Comparison of ENCODE assay signal across 17 cellular contexts in genomic region chr22:46303347-46303965, GRCh38. TPM values are rescaled to one million over a fixed set of nuclear protein-coding genes. Genes with fewer than 3 reads are reported as not detected.
DNase-seq lines count a peak whose midpoint lies in the region; ATAC-seq and TF ChIP-seq lines count a peak whose summit lies in the region.
"Had no signal": no experiment of that assay in that cellular context is flagged by ENCODE, and none has a peak within 500 bp of the region (broad histone marks: within the 10 kb centered on the region; RNA-seq: fewer than 3 reads in every experiment).

No MANE protein-coding gene starts in this region.

- H3K36me3 Mint-ChIP-seq in Caco-2 (ENCODE audit: insufficient read depth, unreplicated experiment): peaks cover 75% of the 10 kb centered on the region

- no peak for TF ChIP-seq EP300 in stomach (IDR thresholded peaks at IDR 0.05)

- peaks cover 15% of the 10 kb centered on the region; the same call in 1 of the 2 replicates for H3K9me1 ChIP-seq in IMR-90 (ENCODE audit: insufficient read depth, low read length)

- no peaks in the 10 kb centered on the region for H3K27me3 Mint-ChIP-seq in Caco-2 (ENCODE audit: insufficient read depth, unreplicated experiment)

- WGBS in IMR-90 (ENCODE audit: extremely low coverage in 2 of 2, insufficient read length in 1 of 2), 2 experiments: 100% methylated on average over 2 of the region's 7 CpGs; no CpG with 5 or more reads in 1 of the 2 experiments
- 70% methylated on average over 7 of the region's 7 CpGs for WGBS in mammary epithelial cell (ENCODE audit: low coverage, missing lambda C conversion rate)
- 86 to 95% (median 91%) methylated on average over 7 of the region's 7 CpGs for WGBS in stomach, 5 donors

- H3K27ac ChIP-seq in IMR-90 (ENCODE audit: insufficient read depth, low read length) (no peak overlapping the region), mammary epithelial cell (ENCODE audit: insufficient read depth, low read depth, low read length) (no peak overlapping the region), stomach (no peak overlapping the region)
- H3K27ac ChIP-seq: ovary, skin epidermis, tibial nerve had no signal

- H3K27ac Mint-ChIP-seq in Caco-2 (ENCODE audit: unreplicated experiment): peak overlapping the region; percentile 43
- H3K27ac Mint-ChIP-seq: CD4-positive, alpha-beta T cell had no signal

- TF ChIP-seq POLR2A in IMR-90 (IDR thresholded peaks at IDR 0.05; ENCODE audit: low read depth, low read length) (no peak), stomach (IDR thresholded peaks at IDR 0.05) (no peak)

- H3K56ac ChIP-seq in IMR-90 (ENCODE audit: extremely low read depth, insufficient read depth, low read length): no peak overlapping the region

- H3K79me2 ChIP-seq in mammary epithelial cell (ENCODE audit: insufficient read depth, low read length): peaks cover 86% of the 10 kb centered on the region

- POLR2A ChIA-PET in Caco-2 (lab: Charles Lee): interaction anchor here (0.6 kb wide), 1 partner anchor 705 kb away, joined by 8 read pairs; no protein-coding TSS in a partner anchor
- POLR2A ChIA-PET in IMR-90 (lab: Charles Lee; ENCODE audit: unreplicated experiment): no interaction called here

- in situ Hi-C loops in IMR-90 (cut with MboI; ENCODE audit: low sequenced_read_pairs): no loop called here
- in situ Hi-C loops in mammary epithelial cell (cut with MboI; ENCODE audit: low sequenced_read_pairs in 2 of 2): no loop called here

- no peak overlapping the region for H3K4me2 ChIP-seq in IMR-90 (ENCODE audit: low read depth, low read length)
- H3K4me2 ChIP-seq in mammary epithelial cell (ENCODE audit: insufficient read depth, low read depth, low read length): no peak overlapping the region

- no peak overlapping the region for H3K4me3 Mint-ChIP-seq in Caco-2 (ENCODE audit: unreplicated experiment)
- H3K4me3 Mint-ChIP-seq: CD4-positive, alpha-beta T cell had no signal

- H2AK5ac ChIP-seq in IMR-90 (ENCODE audit: low read depth, low read length): no peak overlapping the region

- H2BK120ac ChIP-seq in IMR-90 (ENCODE audit: low read depth, low read length): no peak overlapping the region

- H3K9me3 ChIP-seq in Caco-2: no peaks in the 10 kb centered on the region
- H3K9me3 ChIP-seq in IMR-90 (ENCODE audit: control insufficient read depth, insufficient read depth, low read length): no peaks in the 10 kb centered on the region
- H3K9me3 ChIP-seq in mammary epithelial cell (replicated peaks; ENCODE audit: insufficient read depth, low read length): no peaks in the 10 kb centered on the region
- no peaks in the 10 kb centered on the region for H3K9me3 ChIP-seq in stomach
- H3K9me3 ChIP-seq: ovary, tibial nerve had no signal

- H2BK5ac ChIP-seq in IMR-90 (ENCODE audit: low read depth, low read length, poor library complexity, severe bottlenecking): peak overlapping the region; percentile 23

- H4K20me1 ChIP-seq in IMR-90 (ENCODE audit: insufficient read depth, low read length) (peaks cover 9% of the 10 kb centered on the region; the same call in 1 of the 2 replicates), mammary epithelial cell (ENCODE audit: insufficient read depth, low read length) (no peaks in the 10 kb centered on the region)

- H2BK20ac ChIP-seq in IMR-90 (ENCODE audit: low read depth, low read length): no peak overlapping the region

- peak; percentile 48; the same call in 1 of the 2 replicates for ATAC-seq in IMR-90 (ENCODE audit: low read depth)
- ATAC-seq in GM19328 (IDR thresholded peaks at IDR 0.05; ENCODE audit: unreplicated experiment): no peak
- ATAC-seq: activated naive CD4-positive, alpha-beta T cell treated with anti-CD3 and anti-CD28 coated beads, Interleukin-2, amount 50 U/mL, for 72 hours; left ventricle myocardium superior had no signal

- H3K4me1 ChIP-seq in Caco-2 (no peaks in the 10 kb centered on the region), IMR-90 (ENCODE audit: control insufficient read depth, insufficient read depth, low read length) (peaks cover 3% of the 10 kb centered on the region; the same call in 1 of the 2 replicates), mammary epithelial cell (ENCODE audit: insufficient read depth, low read length) (peaks cover 15% of the 10 kb centered on the region), stomach (no peaks in the 10 kb centered on the region)
- H3K4me1 ChIP-seq: tibial nerve had no signal

- H4K91ac ChIP-seq in IMR-90 (ENCODE audit: insufficient read depth, low read depth, low read length): no peak overlapping the region

- dilution Hi-C loops in IMR-90 (cut with HindIII; ENCODE audit: low sequenced_read_pairs, unreplicated experiment) (no loop called here), mammary epithelial cell (cut with HindIII; ENCODE audit: low sequenced_read_pairs) (no loop called here)

- H3K18ac ChIP-seq in IMR-90 (ENCODE audit: low read depth, low read length): no peak overlapping the region

- no peak overlapping the region for H3K4ac ChIP-seq in IMR-90 (ENCODE audit: low read depth, low read length)

- H4K5ac ChIP-seq in IMR-90 (ENCODE audit: low read depth, low read length): no peak overlapping the region

- H2AK9ac ChIP-seq in IMR-90 (replicated peaks; ENCODE audit: low read depth, low read length, poor library complexity): no peak overlapping the region

- TF ChIP-seq RAD21 in IMR-90 (IDR thresholded peaks at IDR 0.05; ENCODE audit: low read length): no peak

- TF ChIP-seq CTCF in Caco-2 (IDR thresholded peaks at IDR 0.05; ENCODE audit: insufficient read depth in 1 of 2, low read depth in 1 of 2, low read length in 1 of 2, severe bottlenecking in 1 of 2, unreplicated experiment in 1 of 2) (no peak), IMR-90 (conservative IDR thresholded peaks at IDR 0.05; ENCODE audit: low read depth, low read length) (no peak), mammary epithelial cell (conservative IDR thresholded peaks at IDR 0.05 in 1 of 2, IDR thresholded peaks at IDR 0.05 in 1 of 2; ENCODE audit: extremely low read depth in 1 of 2, insufficient read depth in 1 of 2, low read depth in 1 of 2, low read length in 2 of 2) (no peak), stomach (IDR thresholded peaks at IDR 0.05) (no peak)

- H3K4me3 ChIP-seq in Caco-2 (ENCODE audit: low read depth, low read length) (no peak overlapping the region), IMR-90 (ENCODE audit: insufficient read depth, low read depth, low read length) (no peak overlapping the region), mammary epithelial cell (replicated peaks in 1 of 3; ENCODE audit: insufficient read depth in 1 of 3, low read depth in 2 of 3, low read length in 3 of 3) (no peak overlapping the region), stomach (no peak overlapping the region)
- H3K4me3 ChIP-seq: ovary, skin epidermis, tibial nerve had no signal

- H3K9me3 Mint-ChIP-seq in Caco-2 (ENCODE audit: unreplicated experiment): no peaks in the 10 kb centered on the region
- H3K9me3 Mint-ChIP-seq: activated naive CD4-positive, alpha-beta T cell treated with anti-CD3 and anti-CD28 coated beads, Interleukin-2, amount 50 U/mL, for 72 hours; CD4-positive, alpha-beta T cell had no signal

- H3K27me3 ChIP-seq in Caco-2 (replicated peaks; ENCODE audit: control insufficient read depth, insufficient read depth, low read length) (no peaks in the 10 kb centered on the region), IMR-90 (ENCODE audit: control insufficient read depth, insufficient read depth, low read length) (no peaks in the 10 kb centered on the region), mammary epithelial cell (ENCODE audit: insufficient read depth, low read length) (no peaks in the 10 kb centered on the region), stomach (no peaks in the 10 kb centered on the region)
- H3K27me3 ChIP-seq: ovary, tibial nerve had no signal

- H3K9ac ChIP-seq in IMR-90 (ENCODE audit: low read depth, low read length) (no peak overlapping the region), mammary epithelial cell (ENCODE audit: insufficient read depth, low read length) (no peak overlapping the region)

- no peak overlapping the region for H2BK15ac ChIP-seq in IMR-90 (ENCODE audit: low read depth, low read length)

- CTCF ChIA-PET in Caco-2 (lab: Charles Lee): no interaction called here
- CTCF ChIA-PET in IMR-90 (lab: Yijun Ruan, JAX): interaction anchor here (0.6 kb wide), 1 partner anchor 10 kb away, joined by 3 read pairs; no protein-coding TSS in a partner anchor
- CTCF ChIA-PET in mammary epithelial cell (lab: Charles Lee; ENCODE audit: low non-redundant PET): no interaction called here

- H3K14ac ChIP-seq in IMR-90 (replicated peaks; ENCODE audit: low read depth, low read length): no peak overlapping the region; the same call in 1 of the 2 replicates

- H2AFZ ChIP-seq in IMR-90 (replicated peaks; ENCODE audit: low read length, poor library complexity): peak overlapping the region; percentile 84
- H2AFZ ChIP-seq in mammary epithelial cell (ENCODE audit: low read depth, low read length): no peak overlapping the region

- DNase-seq in Caco-2: no peak
- DNase-seq in IMR-90: peak; percentile 65
- peak; percentile 8 for DNase-seq in mammary epithelial cell
- peak; percentile 29 for DNase-seq in myocyte (ENCODE audit: low read depth)
- no peak for DNase-seq in activated T-cell treated with anti-CD3 and anti-CD28 coated beads for 4 hours
- DNase-seq in stomach: no peak
- DNase-seq: activated CD4-positive, alpha-beta T cell treated with anti-CD3 and anti-CD28 coated beads for 1 hour; CD4-positive, alpha-beta T cell; KG1; NCI-H1105; ovary had no signal

- peaks cover 24% of the 10 kb centered on the region for H3K4me1 Mint-ChIP-seq in Caco-2 (ENCODE audit: low read depth, unreplicated experiment)

- intact Hi-C loops in Caco-2 (cut with micrococcal nuclease; ENCODE audit: unreplicated experiment): no loop called here
- intact Hi-C loops in IMR-90 (cut with micrococcal nuclease): no loop called here
- intact Hi-C loops in mammary epithelial cell (cut with micrococcal nuclease): no loop called here
- intact Hi-C loops in stomach (cut with DNase I; ENCODE audit: low total_unique reads): no loop called here

- H4K8ac ChIP-seq in IMR-90 (ENCODE audit: low read depth in 2 of 2, low read length in 2 of 2): peak overlapping the region in 1 of 2 experiments; percentile 14; a peak in 1 of 4 replicates

- peak overlapping the region; percentile 28; the same call in 1 of the 2 replicates for H3K23ac ChIP-seq in IMR-90 (ENCODE audit: low read depth, low read length)

- H3K79me1 ChIP-seq in IMR-90 (ENCODE audit: low read depth in 1 of 2, low read length in 2 of 2): peaks cover 27 to 57% of the 10 kb centered on the region in 2 experiments

- BruUV-seq in Caco-2 (replicated peaks; lab: Mats Ljungman, UMichigan) (no TSS peak), IMR-90 (replicated peaks; lab: Mats Ljungman, UMichigan) (no TSS peak), mammary epithelial cell (replicated peaks; lab: Mats Ljungman, UMichigan) (no TSS peak)

- H3K36me3 ChIP-seq in Caco-2 (ENCODE audit: control insufficient read depth, insufficient read depth, low read length) (no peaks in the 10 kb centered on the region), IMR-90 (ENCODE audit: control insufficient read depth, insufficient read depth, low read length) (no peaks in the 10 kb centered on the region), mammary epithelial cell (ENCODE audit: insufficient read depth, low read length) (peaks cover 6% of the 10 kb centered on the region), stomach (peaks cover 0 to under 1% (median 0%) of the 10 kb centered on the region in 4 donors)
- H3K36me3 ChIP-seq: ovary, tibial nerve had no signal

RNA-seq across cellular contexts. Expression of gene GTSE1, which starts 6.8 kb away (rescaled TPM):
- total RNA-seq in Caco-2 (2022) (54.4 and 55.1 TPM in 2 replicates), IMR-90 (2012; rRNA removed) (5.8 and 5.9 TPM in 2 replicates), mammary epithelial cell (10 to 100 TPM in 1 of 2 donors, under 1 TPM in 1; 0.67 to 22.3 TPM), myocyte (0.35 and 0.47 TPM in 2 replicates), stomach (10 to 100 TPM in 2 of 5 donors, 1 to 10 TPM in 3; 2.6 to 64.0 (median 8.1) TPM)
- polyA plus RNA-seq in IMR-90 (2012; rRNA removed) (15.6 and 17.1 TPM in 2 replicates), mammary epithelial cell (16.0 TPM), stomach (1 to 10 TPM; 1.1 to 4.3 (median 2.7) TPM)
- 7.3 and 8.7 TPM in 2 replicates for polyA plus RNA-seq in IMR-90 (2012; cell fraction: cytosol; rRNA removed)
- polyA plus RNA-seq in IMR-90 (2012; cell fraction: nucleus; rRNA removed; ENCODE audit: low replicate concordance): 25.4 and 35.2 TPM in 2 replicates
- polyA minus RNA-seq in mammary epithelial cell: 14.0 TPM
- polyA plus RNA-seq in myocyte (2012): 0.54 TPM

RNA-seq across cellular contexts. Expression of gene TRMU, which starts 32.1 kb away (rescaled TPM):
- 73.9 and 78.4 TPM in 2 replicates for total RNA-seq in Caco-2 (2022)
- total RNA-seq in IMR-90 (2012; rRNA removed): 19.0 and 21.7 TPM in 2 replicates
- 32.7 and 36.4 TPM in 2 replicates for polyA plus RNA-seq in IMR-90 (2012; rRNA removed)
- 20.9 and 21.6 TPM in 2 replicates for polyA plus RNA-seq in IMR-90 (2012; cell fraction: cytosol; rRNA removed)
- polyA plus RNA-seq in IMR-90 (2012; cell fraction: nucleus; rRNA removed; ENCODE audit: low replicate concordance): 124 and 170 TPM in 2 replicates
- 10 to 100 TPM; 16.3 to 42.0 TPM for total RNA-seq in mammary epithelial cell
- 28.0 TPM for polyA plus RNA-seq in mammary epithelial cell
- polyA minus RNA-seq in mammary epithelial cell: 32.4 TPM
- 34.9 and 40.2 TPM in 2 replicates for total RNA-seq in myocyte
- 27.2 TPM for polyA plus RNA-seq in myocyte (2012)
- total RNA-seq in stomach: 100 to 1,000 TPM in 1 of 5 donors, 10 to 100 TPM in 4; 47.9 to 114 (median 68.8) TPM
- polyA plus RNA-seq in stomach: 10 to 100 TPM; 23.8 to 30.0 (median 28.0) TPM

RNA-seq across cellular contexts. Expression of gene TTC38, which starts 35.6 kb away (rescaled TPM):
- 44.5 and 48.9 TPM in 2 replicates for total RNA-seq in Caco-2 (2022)
- total RNA-seq in IMR-90 (2012; rRNA removed): 52.3 and 74.2 TPM in 2 replicates
- 43.0 and 43.6 TPM in 2 replicates for polyA plus RNA-seq in IMR-90 (2012; rRNA removed)
- 32.5 and 46.3 TPM in 2 replicates for polyA plus RNA-seq in IMR-90 (2012; cell fraction: cytosol; rRNA removed)
- polyA plus RNA-seq in IMR-90 (2012; cell fraction: nucleus; rRNA removed; ENCODE audit: low replicate concordance): 61.7 and 68.8 TPM in 2 replicates
- 10 to 100 TPM; 14.3 to 16.0 TPM for total RNA-seq in mammary epithelial cell
- 14.5 TPM for polyA plus RNA-seq in mammary epithelial cell
- polyA minus RNA-seq in mammary epithelial cell: 17.7 TPM
- total RNA-seq in myocyte: 31.5 and 38.9 TPM in 2 replicates
- polyA plus RNA-seq in myocyte (2012): 14.6 TPM
- total RNA-seq in stomach: 100 to 1,000 TPM in 2 of 5 donors, 10 to 100 TPM in 3; 35.2 to 411 (median 88.8) TPM
- polyA plus RNA-seq in stomach: 10 to 100 TPM; 20.0 to 36.4 (median 22.7) TPM

RNA-seq across cellular contexts. Expression of gene PKDREJ, which starts 40.3 kb away (rescaled TPM):
- total RNA-seq in Caco-2 (2022) (0.05 TPM in 1 of 2 replicates, not detected in the other), IMR-90 (2012; rRNA removed) (not detected in 2 replicates), mammary epithelial cell (not detected), myocyte (not detected in 2 replicates), stomach (under 1 TPM in 1 of 5 donors, not detected in 4; under 0.01 TPM)
- polyA plus RNA-seq in IMR-90 (2012; rRNA removed) (0.02 TPM in 1 of 2 replicates, not detected in the other), mammary epithelial cell (not detected), stomach (under 1 TPM in 2 of 3 donors, not detected in 1; 0.06 to 0.10 TPM)
- not detected in 2 replicates for polyA plus RNA-seq in IMR-90 (2012; cell fraction: cytosol; rRNA removed)
- polyA plus RNA-seq in IMR-90 (2012; cell fraction: nucleus; rRNA removed; ENCODE audit: low replicate concordance): 0.02 TPM in 1 of 2 replicates, not detected in the other
- not detected for polyA minus RNA-seq in mammary epithelial cell
- 0.29 TPM for polyA plus RNA-seq in myocyte (2012)
- total RNA-seq: CD4-positive, alpha-beta T cell; left ventricle myocardium superior; T-helper 2 cell treated with Interferon-gamma antibody and Interleukin-4, amounts not matched to agents 100 ng/mL and 5 ng/mL, for 36 hours had no signal

RNA-seq across cellular contexts. Expression of gene CDPF1, which starts 53.4 kb away (rescaled TPM):
- 7.2 and 8.8 TPM in 2 replicates for total RNA-seq in Caco-2 (2022)
- 8.9 and 11.5 TPM in 2 replicates for total RNA-seq in IMR-90 (2012; rRNA removed)
- 14.5 and 18.6 TPM in 2 replicates for polyA plus RNA-seq in IMR-90 (2012; rRNA removed)
- polyA plus RNA-seq in IMR-90 (2012; cell fraction: cytosol; rRNA removed): 14.2 and 21.5 TPM in 2 replicates
- 31.7 and 48.8 TPM in 2 replicates for polyA plus RNA-seq in IMR-90 (2012; cell fraction: nucleus; rRNA removed; ENCODE audit: low replicate concordance)
- 1 to 10 TPM; 5.7 to 8.0 TPM for total RNA-seq in mammary epithelial cell
- polyA plus RNA-seq in mammary epithelial cell: 8.3 TPM
- polyA minus RNA-seq in mammary epithelial cell: 6.6 TPM
- 11.6 and 21.3 TPM in 2 replicates for total RNA-seq in myocyte
- polyA plus RNA-seq in myocyte (2012): 10.9 TPM
- 10 to 100 TPM in 3 of 5 donors, 1 to 10 TPM in 1, not detected in 1; 7.2 to 24.6 (median 12.7) TPM for total RNA-seq in stomach
- polyA plus RNA-seq in stomach: 10 to 100 TPM in 2 of 3 donors, 1 to 10 TPM in 1; 9.7 to 12.1 (median 11.6) TPM

Comparison
In these comparisons a context has a peak if more than half of its experiments do, and no peak if none do; other contexts are left out.
1. DNase-seq: peak in IMR-90 (single experiment), mammary epithelial cell (single experiment) and myocyte (single experiment); none in Caco-2 (0 of 2), activated T-cell treated with anti-CD3 and anti-CD28 coated beads for 4 hours (single experiment) and stomach (single experiment).